ENCODE assay signal across 8 cellular contexts in the genomic region with DNA sequence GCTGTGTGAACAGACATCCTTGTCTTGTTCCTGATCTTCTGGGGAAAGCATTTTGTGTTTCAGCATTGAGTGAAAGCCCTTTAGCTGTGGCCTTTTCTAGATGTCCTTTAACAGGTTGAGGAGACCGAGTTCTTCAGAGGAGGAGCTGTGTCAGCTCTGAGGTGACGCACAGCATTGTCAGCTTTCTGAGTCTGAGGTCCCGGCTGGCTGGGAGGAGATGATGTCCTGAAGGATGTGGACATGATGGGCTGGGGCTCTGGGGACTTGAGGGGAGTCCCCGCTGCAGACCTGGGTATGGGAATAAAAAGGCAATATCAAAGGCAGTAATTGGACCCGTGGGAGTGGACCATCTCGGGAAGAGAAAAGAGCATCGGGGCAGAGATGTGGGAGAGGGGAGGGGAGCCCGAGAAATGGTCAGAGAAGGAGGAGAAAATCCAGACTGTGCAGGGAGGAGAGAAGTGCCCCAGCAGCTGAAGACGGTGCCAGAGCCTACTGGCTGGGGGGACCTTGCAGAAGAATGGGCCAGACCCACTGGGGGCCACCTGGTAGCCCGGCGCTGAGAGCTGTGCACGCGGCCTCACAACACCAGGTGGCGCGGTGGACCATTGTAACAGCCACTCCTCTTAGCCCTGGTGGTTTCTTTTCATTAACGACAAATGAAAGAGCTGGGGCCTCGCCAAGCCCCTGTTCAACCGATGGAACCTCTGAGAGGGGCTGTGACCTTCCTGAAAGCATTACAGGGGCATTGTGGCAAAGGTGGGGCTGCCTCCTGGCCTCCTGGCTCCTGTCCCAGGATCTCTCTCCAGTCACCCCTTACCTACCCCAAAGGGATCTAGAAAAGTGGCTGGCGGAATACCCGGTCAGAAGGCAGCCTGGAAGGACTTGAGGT.
A peak's percentile ranks its signal among the peaks of the same experiment; 100 is the strongest.
DNase-seq lines count a peak whose midpoint lies in the region; ATAC-seq and TF ChIP-seq lines count a peak whose summit lies in the region.

No MANE protein-coding gene starts in this region.

- H3K27me3 ChIP-seq in cardiac muscle cell, result no peaks in the 10 kb centered on the region

- TF ChIP-seq CTCF in NB4 (IDR thresholded peaks at IDR 0.05; ENCODE audit: low read depth, low read length) (peak; percentile 86), cardiac muscle cell (IDR thresholded peaks at IDR 0.05; ENCODE audit: low read depth, low read length) (peak; percentile 80)

- H3K4me1 ChIP-seq in cardiac muscle cell (ENCODE audit: low read depth), result no peaks in the 10 kb centered on the region

- DNase-seq in COLO668 (lab: John Stamatoyannopoulos, UW; ENCODE audit: unreplicated experiment), result peak; percentile 67
- peak; percentile 74 for DNase-seq in NB4 (ENCODE audit: low read depth)
- peak; percentile 77 for DNase-seq in SKM-1 treated with dmso at 0.1 percent for 144 hours (lab: John Stamatoyannopoulos, UW; ENCODE audit: unreplicated experiment)
- DNase-seq in activated naive CD4-positive, alpha-beta T cell treated with anti-CD3 and anti-CD28 coated beads, Interleukin-2, amount 50 U/mL, for 16 hours, result peak; percentile 84
- DNase-seq in cardiac muscle cell (ENCODE audit: low read depth in 1 of 2, low spot score in 1 of 2), result peak; percentile 71 to 80
- peak; percentile 92 for DNase-seq in posterior vena cava (ENCODE audit: low spot score)
- DNase-seq in ureter (ENCODE audit: low spot score), result peak; percentile 79

- H3K27ac ChIP-seq in cardiac muscle cell, result no peak overlapping the region

- TF ChIP-seq POLR2A in NB4 (IDR thresholded peaks at IDR 0.05; ENCODE audit: extremely low read depth, insufficient read length), result no peak

- H3K4me3 ChIP-seq in NB4 (ENCODE audit: low read depth, low read length) (no peak overlapping the region), cardiac muscle cell (no peak overlapping the region)

- no peaks in the 10 kb centered on the region for H3K9me3 ChIP-seq in cardiac muscle cell (ENCODE audit: low read depth)

- intact Hi-C loops in posterior vena cava (cut with DNase I), result loop anchor here (2.0 to 10.0 kb wide), 3 partner anchors 48 to 255 kb away; no protein-coding TSS in a partner anchor

- peak; percentile 78 for ATAC-seq in GM21737 (IDR thresholded peaks at IDR 0.05; ENCODE audit: unreplicated experiment)

- no peaks in the 10 kb centered on the region for H3K36me3 ChIP-seq in cardiac muscle cell
